33 cellular contexts compared by ENCODE assay signal in genomic region chr3:74539879-74540278, GRCh38.
"Had no signal": no experiment of that assay in that cellular context is flagged by ENCODE, and none has a peak within 500 bp of the region (broad histone marks: within the 10 kb centered on the region; RNA-seq: fewer than 3 reads in every experiment).

No MANE protein-coding gene starts in this region.

- H3K4me3 ChIP-seq: ascending aorta, K562, PC-9 had no signal

- H2AFZ ChIP-seq: PC-9 had no signal

- H3K9me3 ChIP-seq: ascending aorta had no signal

- DNase-seq: activated B cell treated with CpG ODN at 0.5 μM for 24 hours; activated CD4-positive, alpha-beta memory T cell treated with anti-CD3 and anti-CD28 coated beads for 36 hours; activated CD4-positive, alpha-beta T cell treated with anti-CD3 and anti-CD28 coated beads for 4 hours; activated CD4-positive, alpha-beta T cell treated with anti-CD3 and anti-CD28 coated beads, Interleukin-2, amount 50 U/mL, for 1 hour; activated CD4-positive, CD25-positive, alpha-beta regulatory T cell treated with anti-CD3 and anti-CD28 coated beads, Interleukin-2, amount 50 U/mL, for 72 hours; activated effector memory CD4-positive, alpha-beta T cell treated with anti-CD3 and anti-CD28 coated beads, Interleukin-2, amount 50 U/mL, for 16 hours; activated naive CD4-positive, alpha-beta T cell; activated naive CD4-positive, alpha-beta T cell treated with anti-CD3 and anti-CD28 coated beads, Interleukin-2, amount 50 U/mL, for 16 hours; activated naive CD8-positive, alpha-beta T cell treated with anti-CD3 and anti-CD28 coated beads for 36 hours; activated T-cell treated with anti-CD3 and anti-CD28 coated beads, Interleukin-2, amount 50 U/mL, for 1 hour; activated T-cell treated with anti-CD3 and anti-CD28 coated beads, Interleukin-2, amount 50 U/mL, for 72 hours; amygdala; caudate nucleus; cerebellar nuclear complex; NCI-H1092 treated with DMSO at 0.1 percent for 48 hours; NCI-H1436; NCI-H1694; NCI-H1930; NCI-H2081 treated with DMSO at 0.1 percent for 48 hours; NCI-H2171; NCI-H510A treated with DMSO at 0.1 percent for 48 hours; NCI-H526 treated with DMSO at 0.1 percent for 48 hours; NCI-H82; PC-9; Right ventricle myocardium superior; SW 1271; T-helper 1 cell; T-helper 2 cell; T-helper 9 cell had no signal

- H3K27ac ChIP-seq: PC-9, VCaP had no signal

- H3K4me2 ChIP-seq: PC-9 had no signal

- H3K27me3 ChIP-seq: ascending aorta had no signal

- H3K36me3 ChIP-seq: ascending aorta had no signal

- ATAC-seq: activated T-cell treated with anti-CD3 and anti-CD28 coated beads, Interleukin-2, amount 50 U/mL, for 72 hours; activated T-helper 17 cell treated with anti-CD3 and anti-CD28 coated beads, Interleukin-2, amount 50 U/mL, for 72 hours; K562 had no signal
